Comparison of ENCODE assay signal across 8 cellular contexts in the genomic region with DNA sequence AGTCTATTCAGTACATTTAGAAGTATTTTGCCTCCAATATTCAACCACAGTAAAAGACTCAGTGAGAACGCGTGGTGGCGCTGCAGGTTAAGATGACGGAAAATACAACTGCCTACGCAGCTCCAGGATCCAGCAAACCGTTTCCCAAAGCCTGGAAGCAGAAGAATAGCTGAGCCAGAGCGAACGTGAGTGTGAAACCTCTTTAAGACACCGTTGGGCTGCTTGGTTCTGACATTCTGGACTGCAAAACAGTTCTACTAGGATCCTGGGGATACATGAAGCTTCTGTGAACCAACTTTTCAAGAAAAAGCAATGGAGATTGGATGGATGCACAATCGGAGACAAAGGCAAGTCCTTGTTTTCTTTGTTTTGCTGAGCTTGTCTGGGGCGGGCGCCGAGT. TPM values are rescaled to one million over a fixed set of nuclear protein-coding genes. Genes with fewer than 3 reads are reported as not detected.
DNase-seq lines count a peak whose midpoint lies in the region; ATAC-seq, FAIRE-seq and TF ChIP-seq lines count a peak whose summit lies in the region.

Gene PCDHB16, plus strand, starts transcription at position 140 of the 400 bp plus-strand sequence. Its CDS starts 173 bp downstream, at position 313.

- H3K4me1 ChIP-seq in K562 (replicated peaks in 1 of 2; ENCODE audit: control insufficient read depth in 2 of 2, insufficient read depth in 2 of 2, low read length in 2 of 2), result no peaks in the 10 kb centered on the region
- H3K4me1 ChIP-seq in vagina, result no peaks in the 10 kb centered on the region

- CTCF ChIA-PET in K562 (lab: Yijun Ruan, JAX; ENCODE audit: low intra/inter-chr PET ratio), result no interaction called here

- no peak within 1 kb of the TSS for H3K4me3 ChIP-seq in K562
- peak within 1 kb of the TSS; percentile 9 to 39 for H3K4me3 ChIP-seq in vagina

- no peak for TF ChIP-seq EP300 in K562 (IDR thresholded peaks at IDR 0.05; ENCODE audit: low read length)

- 0 out of 4 replicates have a peak, but pooled peaks of 1 of the 2 experiments have one; percentile 17 for TF ChIP-seq RAD21 in K562 (CRISPR knock-in tag; conservative IDR thresholded peaks at IDR 0.05 in 1 of 2, IDR thresholded peaks at IDR 0.05 in 1 of 2)

- intact Hi-C loops in K562 (cut with micrococcal nuclease) (no loop called here), vagina (cut with DNase I) (no loop called here)

- 2% methylated on average over 13 of the region's 13 CpGs for WGBS in K562 (ENCODE audit: insufficient coverage, low coverage, missing lambda C conversion rate)

- POLR2A ChIA-PET in activated naive CD8-positive, alpha-beta T cell treated with anti-CD3 and anti-CD28 coated beads, Interleukin-2, amount 10 ng/mL, durations not matched to agents 7 days and 5 days (lab: Charles Lee), result no interaction called here
- POLR2A ChIA-PET in K562 (lab: Yijun Ruan, JAX), result no interaction called here

- no peaks in the 10 kb centered on the region for H3K9me1 ChIP-seq in K562 (ENCODE audit: control insufficient read depth, insufficient read depth, low read length)

- no peaks in the 10 kb centered on the region for H3K79me2 ChIP-seq in K562 (ENCODE audit: control insufficient read depth, insufficient read depth, low read length)

- in situ Hi-C loops in K562 (cut with MboI), result no loop called here

- H3K27me3 ChIP-seq in K562 (ENCODE audit: control insufficient read depth in 2 of 2, insufficient read depth in 2 of 2, low read length in 2 of 2) (peaks cover 5 to 14% of the 10 kb centered on the region in 2 experiments; a peak in 1 of 5 replicates), vagina (no peaks in the 10 kb centered on the region)

- H3K36me3 Mint-ChIP-seq in activated naive CD8-positive, alpha-beta T cell treated with anti-CD3 and anti-CD28 coated beads, Interleukin-2, amount 10 ng/mL, durations not matched to agents 7 days and 5 days, result no peaks in the 10 kb centered on the region
- H3K36me3 Mint-ChIP-seq in activated naive CD8-positive, alpha-beta T cell treated with anti-CD3 and anti-CD28 coated beads, Interleukin-2, amount 50 U/mL, for 24 hours (ENCODE audit: low read depth), result peaks cover 10% of the 10 kb centered on the region
- H3K36me3 Mint-ChIP-seq in stimulated activated memory B cell treated with anti-CD40 and anti-IgM and Interleukin-4, amounts not matched to agents 10 μg/mL and 1 μg/mL and 100 μg/mL, for 72 hours, result no peaks in the 10 kb centered on the region

- peaks cover 16% of the 10 kb centered on the region for H3K27me3 Mint-ChIP-seq in activated naive CD8-positive, alpha-beta T cell treated with anti-CD3 and anti-CD28 coated beads, Interleukin-2, amount 10 ng/mL, durations not matched to agents 7 days and 5 days
- peaks cover 49% of the 10 kb centered on the region for H3K27me3 Mint-ChIP-seq in activated naive CD8-positive, alpha-beta T cell treated with anti-CD3 and anti-CD28 coated beads, Interleukin-2, amount 50 U/mL, for 24 hours
- H3K27me3 Mint-ChIP-seq in stimulated activated memory B cell treated with anti-CD40 and anti-IgM and Interleukin-4, amounts not matched to agents 10 μg/mL and 1 μg/mL and 100 μg/mL, for 72 hours, result peaks cover 51% of the 10 kb centered on the region

- peak within 1 kb of the TSS; percentile 19 for H3K27ac Mint-ChIP-seq in activated naive CD8-positive, alpha-beta T cell treated with anti-CD3 and anti-CD28 coated beads, Interleukin-2, amount 10 ng/mL, durations not matched to agents 7 days and 5 days
- no peak within 1 kb of the TSS for H3K27ac Mint-ChIP-seq in activated naive CD8-positive, alpha-beta T cell treated with anti-CD3 and anti-CD28 coated beads, Interleukin-2, amount 50 U/mL, for 24 hours
- H3K27ac Mint-ChIP-seq in stimulated activated memory B cell treated with anti-CD40 and anti-IgM and Interleukin-4, amounts not matched to agents 10 μg/mL and 1 μg/mL and 100 μg/mL, for 72 hours, result no peak within 1 kb of the TSS

- no peak for DNase-seq in activated naive CD8-positive, alpha-beta T cell treated with anti-CD3 and anti-CD28 coated beads, Interleukin-2, amount 10 ng/mL, durations not matched to agents 7 days and 5 days
- DNase-seq in activated naive CD8-positive, alpha-beta T cell treated with anti-CD3 and anti-CD28 coated beads, Interleukin-2, amount 50 U/mL, for 24 hours, result no peak
- DNase-seq in K562 (ENCODE audit: extremely low read depth in 1 of 4, low spot score in 3 of 4), result peak in 2 of 4 experiments; percentile 17 to 31
- peak; percentile 23 for DNase-seq in kidney glomerular epithelial cell (lab: John Stamatoyannopoulos, UW)
- no peak for DNase-seq in vagina (ENCODE audit: extremely low spot score in 2 of 2)
- DNase-seq in T-helper 1 cell, result no peak
- no peak for DNase-seq in NCI-H524 treated with DMSO at 0.1 percent for 48 hours (lab: John Stamatoyannopoulos, UW)

- H3K4me2 ChIP-seq in K562 (ENCODE audit: insufficient read depth, low read length), result no peak within 1 kb of the TSS

- no peaks in the 10 kb centered on the region for H3K36me3 ChIP-seq in K562 (ENCODE audit: control insufficient read depth, insufficient read depth, low read length)
- H3K36me3 ChIP-seq in vagina, result no peaks in the 10 kb centered on the region

- TF ChIP-seq CTCF in K562 (IDR thresholded peaks at IDR 0.05 in 2 of 3, conservative IDR thresholded peaks at IDR 0.05 in 1 of 3; ENCODE audit: insufficient read depth in 2 of 3, low read depth in 1 of 3, low read length in 3 of 3), result peak; percentile 38 to 51 (median 46)
- TF ChIP-seq CTCF in vagina (IDR thresholded peaks at IDR 0.05), result peak in 1 of 3 experiments; percentile 28

- H3K9me3 ChIP-seq in K562 (replicated peaks; ENCODE audit: control insufficient read depth, insufficient read depth, low read depth, low read length), result no peaks in the 10 kb centered on the region
- H3K9me3 ChIP-seq in vagina, result peaks cover 32% of the 10 kb centered on the region

- no TSS peak for BruUV-seq in K562 (replicated peaks; lab: Mats Ljungman, UMichigan)

- peak; percentile 46 for FAIRE-seq in K562 (lab: Jason Lieb, UNC)

- ATAC-seq in activated naive CD8-positive, alpha-beta T cell treated with anti-CD3 and anti-CD28 coated beads, Interleukin-2, amount 10 ng/mL, durations not matched to agents 7 days and 5 days (ENCODE audit: low read depth), result no peak
- no peak for ATAC-seq in activated naive CD8-positive, alpha-beta T cell treated with anti-CD3 and anti-CD28 coated beads, Interleukin-2, amount 50 U/mL, for 24 hours
- peak; percentile 78 for ATAC-seq in K562
- ATAC-seq in stimulated activated memory B cell treated with anti-CD40 and anti-IgM and Interleukin-4, amounts not matched to agents 10 μg/mL and 1 μg/mL and 100 μg/mL, for 72 hours, result no peak

- no peaks in the 10 kb centered on the region for H4K20me1 ChIP-seq in K562 (replicated peaks; ENCODE audit: control insufficient read depth, insufficient read depth, low read length)

- no peak within 1 kb of the TSS for H3K4me3 Mint-ChIP-seq in activated naive CD8-positive, alpha-beta T cell treated with anti-CD3 and anti-CD28 coated beads, Interleukin-2, amount 10 ng/mL, durations not matched to agents 7 days and 5 days
- no peak within 1 kb of the TSS for H3K4me3 Mint-ChIP-seq in activated naive CD8-positive, alpha-beta T cell treated with anti-CD3 and anti-CD28 coated beads, Interleukin-2, amount 50 U/mL, for 24 hours
- H3K4me3 Mint-ChIP-seq in stimulated activated memory B cell treated with anti-CD40 and anti-IgM and Interleukin-4, amounts not matched to agents 10 μg/mL and 1 μg/mL and 100 μg/mL, for 72 hours, result no peak within 1 kb of the TSS

- peaks cover 13% of the 10 kb centered on the region for H3K9me3 Mint-ChIP-seq in activated naive CD8-positive, alpha-beta T cell treated with anti-CD3 and anti-CD28 coated beads, Interleukin-2, amount 10 ng/mL, durations not matched to agents 7 days and 5 days
- H3K9me3 Mint-ChIP-seq in activated naive CD8-positive, alpha-beta T cell treated with anti-CD3 and anti-CD28 coated beads, Interleukin-2, amount 50 U/mL, for 24 hours, result peaks cover 37% of the 10 kb centered on the region
- peaks cover 16% of the 10 kb centered on the region for H3K9me3 Mint-ChIP-seq in stimulated activated memory B cell treated with anti-CD40 and anti-IgM and Interleukin-4, amounts not matched to agents 10 μg/mL and 1 μg/mL and 100 μg/mL, for 72 hours

- H3K9ac ChIP-seq in K562 (ENCODE audit: insufficient read depth in 1 of 2, low read depth in 2 of 2, low read length in 2 of 2), result no peak within 1 kb of the TSS

- H2AFZ ChIP-seq in K562 (ENCODE audit: low read depth, low read length), result no peak within 1 kb of the TSS

- H3K4me1 Mint-ChIP-seq in activated naive CD8-positive, alpha-beta T cell treated with anti-CD3 and anti-CD28 coated beads, Interleukin-2, amount 10 ng/mL, durations not matched to agents 7 days and 5 days, result no peaks in the 10 kb centered on the region
- peaks cover 4% of the 10 kb centered on the region for H3K4me1 Mint-ChIP-seq in activated naive CD8-positive, alpha-beta T cell treated with anti-CD3 and anti-CD28 coated beads, Interleukin-2, amount 50 U/mL, for 24 hours
- H3K4me1 Mint-ChIP-seq in stimulated activated memory B cell treated with anti-CD40 and anti-IgM and Interleukin-4, amounts not matched to agents 10 μg/mL and 1 μg/mL and 100 μg/mL, for 72 hours, result peaks cover 7% of the 10 kb centered on the region

- H3K27ac ChIP-seq in K562 (ENCODE audit: extremely low read depth, low read depth, low read length) (no peak within 1 kb of the TSS), vagina (peak within 1 kb of the TSS; percentile 24)

- TF ChIP-seq POLR2A in K562 (conservative IDR thresholded peaks at IDR 0.05) (no peak), vagina (IDR thresholded peaks at IDR 0.05) (no peak)

TF ChIP-seq in K562, 482 proteins besides CTCF, POLR2A, EP300 and RAD21 (continues in another document):
- peak; percentile 14; the same call in 1 of the 2 replicates for TF ChIP-seq CREM (IDR thresholded peaks at IDR 0.05; ENCODE audit: low read depth)

RNA-seq across cellular contexts. Expression of gene PCDHB16, which starts in this region (rescaled TPM):
- total RNA-seq in activated naive CD8-positive, alpha-beta T cell treated with anti-CD3 and anti-CD28 coated beads, Interleukin-2, amount 10 ng/mL, durations not matched to agents 7 days and 5 days, result not detected
- total RNA-seq in K562 (2011; cell fraction: chromatin; rRNA removed; ENCODE audit: low replicate concordance), result not detected in 2 replicates
- total RNA-seq in K562 (2011; cell fraction: nucleolus; rRNA removed), result not detected in 2 replicates
- total RNA-seq in K562 (2011; cell fraction: nucleoplasm; rRNA removed), result not detected in 2 replicates
- total RNA-seq in K562 (2014; rRNA removed) (not detected in 2 replicates), K562 (2014; rRNA removed; fragmentation: Illumina TruSeq; extraction: Trizol) (not detected in 2 replicates), K562 (2015; rRNA removed; fragmentation: Illumina TruSeq; extraction: Trizol) (not detected in 2 replicates), K562 (2021) (not detected in 2 replicates), vagina (12.3 TPM)
- polyA plus RNA-seq in K562 (2011; rRNA removed) (not detected in 2 replicates), K562 (2014; fragmentation: Illumina TruSeq; extraction: Trizol) (not detected in 2 replicates), K562 (2014; fragmentation: Nextera tagmentation; extraction: Ambion mirVana) (not detected), K562 (2014; rRNA removed) (0.05 TPM in 1 of 2 replicates, not detected in the other)
- not detected in 2 replicates for polyA plus RNA-seq in K562 (2011; cell fraction: cytosol; rRNA removed)
- not detected in 2 replicates for polyA plus RNA-seq in K562 (2011; cell fraction: nucleus; rRNA removed)
- polyA plus RNA-seq in K562 (2012), result not detected in 2 replicates
- polyA minus RNA-seq in K562 (2011; rRNA and poly(A)+ RNA removed), result not detected in 2 replicates
- polyA minus RNA-seq in K562 (2011; cell fraction: cytosol; rRNA and poly(A)+ RNA removed), result not detected in 2 replicates
- not detected in 2 replicates for polyA minus RNA-seq in K562 (2011; cell fraction: nucleus; rRNA and poly(A)+ RNA removed)

Comparison
In these comparisons a context has a peak if more than half of its experiments do, and no peak if none do; other contexts are left out.
1. RNA of gene PCDHB16 (total RNA-seq): 12.3 TPM in vagina (single experiment); not detected in activated naive CD8-positive, alpha-beta T cell treated with anti-CD3 and anti-CD28 coated beads, Interleukin-2, amount 10 ng/mL, durations not matched to agents 7 days and 5 days and not detected in K562; every median in the first group is over 10 times any median in the second.
2. Peak in ATAC-seq in K562; RNA of the gene not detected or under 1 TPM.